ENCODE assay signal across 28 cellular contexts in the genomic region with DNA sequence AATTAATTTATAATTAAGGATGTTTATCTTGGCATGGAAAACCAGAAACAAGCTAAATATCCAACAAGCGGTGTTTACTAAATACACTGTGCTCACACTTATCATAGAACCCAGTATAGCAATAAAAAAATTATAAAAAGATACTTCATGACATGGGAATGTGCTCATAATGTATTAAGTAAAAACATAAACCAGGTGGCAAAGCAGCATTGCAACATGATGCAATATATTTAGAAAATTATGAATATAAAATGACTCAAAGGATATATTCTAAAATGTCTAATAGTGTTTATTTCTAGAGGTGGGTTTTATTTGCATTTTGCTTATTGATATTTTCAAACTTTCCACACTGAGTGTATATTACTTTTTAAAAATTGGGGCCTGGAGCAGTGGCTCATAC.
"Had no signal": no experiment of that assay in that cellular context is flagged by ENCODE, and none has a peak within 500 bp of the region (broad histone marks: within the 10 kb centered on the region; RNA-seq: fewer than 3 reads in every experiment).

No MANE protein-coding gene starts in this region.

- H3K4me3 Mint-ChIP-seq: activated CD4-positive, alpha-beta memory T cell treated with anti-CD3 and anti-CD28 coated beads for 36 hours; activated naive CD8-positive, alpha-beta T cell; activated T-cell treated with anti-CD3 and anti-CD28 coated beads, Interleukin-2, amount 50 U/mL, for 24 hours; memory B cell; naive thymus-derived CD8-positive, alpha-beta T cell; neural crest cell; stimulated activated memory B cell treated with anti-CD40 and anti-IgM and Interleukin-4, amounts not matched to agents 10 μg/mL and 1 μg/mL and 100 μg/mL, for 72 hours; T-helper 17 cell had no signal

- H3K4me3 ChIP-seq: heart left ventricle, pancreas, prostate gland, thyroid gland, upper lobe of right lung had no signal

- ATAC-seq: naive thymus-derived CD8-positive, alpha-beta T cell; sciatic nerve; stimulated activated memory B cell treated with anti-CD40 and anti-IgM and Interleukin-4, amounts not matched to agents 10 μg/mL and 1 μg/mL and 100 μg/mL, for 72 hours; T-helper 17 cell had no signal

- H3K27ac Mint-ChIP-seq: activated CD4-positive, alpha-beta memory T cell treated with anti-CD3 and anti-CD28 coated beads for 36 hours; activated naive CD8-positive, alpha-beta T cell; memory B cell; naive thymus-derived CD8-positive, alpha-beta T cell; stimulated activated memory B cell treated with anti-CD40 and anti-IgM and Interleukin-4, amounts not matched to agents 10 μg/mL and 1 μg/mL and 100 μg/mL, for 72 hours; T-helper 17 cell had no signal

- H3K9me3 Mint-ChIP-seq: activated CD4-positive, alpha-beta memory T cell treated with anti-CD3 and anti-CD28 coated beads for 36 hours; activated CD4-positive, alpha-beta T cell treated with anti-CD3 and anti-CD28 coated beads, Interleukin-2, amount 10 ng/mL, durations not matched to agents 24 days and 14 days; activated T-cell treated with anti-CD3 and anti-CD28 coated beads, Interleukin-2, amount 50 U/mL, for 24 hours; memory B cell; naive thymus-derived CD8-positive, alpha-beta T cell; stimulated activated memory B cell treated with anti-CD40 and anti-IgM and Interleukin-4, amounts not matched to agents 10 μg/mL and 1 μg/mL and 100 μg/mL, for 72 hours; stimulated activated naive CD8-positive, alpha-beta T cell treated with anti-CD3 and anti-CD28 coated beads, Interleukin-15, amount 100 ng/mL, for 72 hours had no signal

- H3K36me3 ChIP-seq: heart left ventricle, pancreas, prostate gland, thyroid gland, upper lobe of right lung had no signal

- DNase-seq: activated CD4-positive, alpha-beta memory T cell treated with anti-CD3 and anti-CD28 coated beads for 36 hours; activated CD4-positive, CD25-positive, alpha-beta regulatory T cell treated with anti-CD3 and anti-CD28 coated beads, Interleukin-2, amount 50 U/mL, for 72 hours; activated gamma-delta T cell treated with Interleukin-2 at 50 U/mL for 16 hours; effector CD8-positive, alpha-beta T cell; erythroblast; foreskin fibroblast; heart left ventricle; midbrain; naive thymus-derived CD8-positive, alpha-beta T cell; pancreas; retina; stimulated activated CD4-positive, alpha-beta T cell treated with anti-CD3 and anti-CD28 coated beads, Interleukin-1b, Interleukin-23, amount 100 ng/mL, for 48 hours; stimulated activated CD4-positive, alpha-beta T cell treated with anti-CD3 and anti-CD28 coated beads, Interleukin-4, amount 100 ng/mL, for 4 hours; stimulated activated CD8-positive, alpha-beta memory T cell treated with anti-CD3 and anti-CD28 coated beads, Interleukin-4, amount 100 ng/mL, for 48 hours; stimulated activated naive CD8-positive, alpha-beta T cell treated with anti-CD3 and anti-CD28 coated beads, Interleukin-15, amount 100 ng/mL, for 72 hours; substantia nigra; T-helper 17 cell; T1000; thyroid gland; upper lobe of right lung had no signal

- H3K27me3 ChIP-seq: heart left ventricle, pancreas, thyroid gland, upper lobe of right lung had no signal

- H3K27ac ChIP-seq: pancreas, thyroid gland, upper lobe of right lung had no signal

- H3K9me3 ChIP-seq: heart left ventricle, pancreas, prostate gland, thyroid gland, upper lobe of right lung had no signal

- H3K4me1 Mint-ChIP-seq: memory B cell, neural crest cell had no signal

- H3K36me3 Mint-ChIP-seq: activated CD4-positive, alpha-beta memory T cell treated with anti-CD3 and anti-CD28 coated beads for 36 hours; activated naive CD8-positive, alpha-beta T cell; naive thymus-derived CD8-positive, alpha-beta T cell; stimulated activated memory B cell treated with anti-CD40 and anti-IgM and Interleukin-4, amounts not matched to agents 10 μg/mL and 1 μg/mL and 100 μg/mL, for 72 hours had no signal

- H3K4me1 ChIP-seq: pancreas, prostate gland had no signal
